In the genomic region with DNA sequence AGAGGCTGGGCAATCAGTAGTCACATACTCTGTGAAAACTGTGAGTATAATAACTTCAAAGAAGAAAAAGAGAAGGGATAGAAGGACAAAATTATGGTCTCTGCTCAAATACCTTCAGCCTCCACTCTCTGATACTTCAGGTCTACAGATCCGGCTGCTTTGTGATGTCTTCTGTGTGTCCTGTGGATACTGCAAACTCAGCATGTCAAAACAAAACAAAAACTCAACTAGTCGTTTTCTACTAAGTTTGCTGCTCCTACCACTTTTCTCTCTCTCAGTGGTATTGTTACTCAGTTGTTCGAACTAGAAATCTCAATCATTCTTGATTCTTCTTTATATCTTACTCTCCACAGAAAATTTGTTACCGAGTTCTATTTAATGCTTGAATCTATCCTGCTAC, we compare ENCODE assay signal across 27 cellular contexts.
"Had no signal": no experiment of that assay in that cellular context is flagged by ENCODE, and none has a peak within 500 bp of the region (broad histone marks: within the 10 kb centered on the region; RNA-seq: fewer than 3 reads in every experiment).

No MANE protein-coding gene starts in this region.

- DNase-seq: cortex of kidney; effector CD8-positive, alpha-beta T cell; effector memory CD8-positive, alpha-beta T cell; endodermal cell; erythroblast; esophagus squamous epithelium; foreskin fibroblast; foreskin melanocyte; gastrocnemius medialis; glutamatergic neuron; head of caudate nucleus; heart right ventricle; hippocampal formation; left cardiac atrium; left lung; left ventricle myocardium superior; lower lobe of right lung; mesenchymal stem cell; mucosa of descending colon; naive B cell; naive thymus-derived CD8-positive, alpha-beta T cell had no signal

- ATAC-seq: effector memory CD8-positive, alpha-beta T cell; gastrocnemius medialis; heart right ventricle; left cardiac atrium; left lung; left ventricle myocardium superior; lower lobe of right lung; mucosa of descending colon; naive thymus-derived CD8-positive, alpha-beta T cell had no signal

- FAIRE-seq: endometrium, islet of Langerhans, keratinocyte had no signal

- H3K4me3 ChIP-seq: esophagus squamous epithelium, gastrocnemius medialis, heart right ventricle, left lung, lower lobe of right lung, mucosa of descending colon had no signal

- H3K4me1 Mint-ChIP-seq: mesothelial cell of epicardium; naive B cell; naive thymus-derived CD8-positive, alpha-beta T cell had no signal

- H3K9me3 ChIP-seq: esophagus squamous epithelium, gastrocnemius medialis, heart right ventricle, left lung, lower lobe of right lung, mucosa of descending colon had no signal

- H3K9me3 Mint-ChIP-seq: dendritic cell treated with granulocyte-macrophage colony-stimulating factor and Interleukin-4, amounts not matched to agents 40 ng/mL and 50 ng/mL, for 4 days; effector memory CD8-positive, alpha-beta T cell; endodermal cell had no signal

- H3K36me3 ChIP-seq: esophagus squamous epithelium, gastrocnemius medialis, heart right ventricle, left lung, lower lobe of right lung had no signal

- H3K36me3 Mint-ChIP-seq: mesothelial cell of epicardium; naive B cell; naive thymus-derived CD8-positive, alpha-beta T cell had no signal

- H3K27me3 Mint-ChIP-seq: dendritic cell treated with granulocyte-macrophage colony-stimulating factor and Interleukin-4, amounts not matched to agents 40 ng/mL and 50 ng/mL, for 4 days; effector memory CD8-positive, alpha-beta T cell had no signal

- H3K4me1 ChIP-seq: left lung, lower lobe of right lung had no signal

- H3K27ac ChIP-seq: epithelial cell of prostate, esophagus squamous epithelium, gastrocnemius medialis, heart right ventricle, left lung, lower lobe of right lung had no signal

- H3K27me3 ChIP-seq: esophagus squamous epithelium, gastrocnemius medialis, heart right ventricle, left lung had no signal

- H3K27ac Mint-ChIP-seq: dendritic cell treated with granulocyte-macrophage colony-stimulating factor and Interleukin-4, amounts not matched to agents 40 ng/mL and 50 ng/mL, for 4 days; effector memory CD8-positive, alpha-beta T cell; endodermal cell; mesothelial cell of epicardium; naive B cell; naive thymus-derived CD8-positive, alpha-beta T cell had no signal

- H3K4me3 Mint-ChIP-seq: dendritic cell treated with granulocyte-macrophage colony-stimulating factor and Interleukin-4, amounts not matched to agents 40 ng/mL and 50 ng/mL, for 4 days; effector memory CD8-positive, alpha-beta T cell; endodermal cell; mesothelial cell of epicardium; naive B cell; naive thymus-derived CD8-positive, alpha-beta T cell had no signal
